ENCODE assay signal across 15 cellular contexts in genomic region chr2:131035826-131036231, GRCh38. TPM values are rescaled to one million over a fixed set of nuclear protein-coding genes. Genes with fewer than 3 reads are reported as not detected.
DNase-seq lines count a peak whose midpoint lies in the region; ATAC-seq, FAIRE-seq and TF ChIP-seq lines count a peak whose summit lies in the region.
"Had no signal": no experiment of that assay in that cellular context is flagged by ENCODE, and none has a peak within 500 bp of the region (broad histone marks: within the 10 kb centered on the region; RNA-seq: fewer than 3 reads in every experiment).

No MANE protein-coding gene starts in this region.

- peaks cover 23% of the 10 kb centered on the region for H3K4me1 Mint-ChIP-seq in activated T-cell treated with anti-CD3 and anti-CD28 coated beads, Interleukin-2, amount 50 U/mL, for 24 hours (ENCODE audit: low read depth)
- peaks cover 13% of the 10 kb centered on the region for H3K4me1 Mint-ChIP-seq in activated T-cell treated with anti-CD3 and anti-CD28 coated beads, Interleukin-2, amount 50 U/mL, for 72 hours (ENCODE audit: low read depth)
- peaks cover 15% of the 10 kb centered on the region for H3K4me1 Mint-ChIP-seq in chondrocyte (ENCODE audit: low read depth)

- no peak for ATAC-seq in activated T-cell treated with anti-CD3 and anti-CD28 coated beads, Interleukin-2, amount 50 U/mL, for 72 hours (replicated peaks in 1 of 2)
- ATAC-seq in thoracic aorta (ENCODE audit: insufficient number of reproducible peaks, low FRiP score, low read depth) (no peak), HG03045 (IDR thresholded peaks at IDR 0.05; ENCODE audit: unreplicated experiment) (no peak)

- TF ChIP-seq RAD21 in neural cell (conservative IDR thresholded peaks at IDR 0.05) = no peak

- H3K4me1 ChIP-seq in thoracic aorta (ENCODE audit: control insufficient read depth in 1 of 2, low read depth in 2 of 2) = peaks cover 0 to 9% of the 10 kb centered on the region in 2 donors

- peaks cover 39% of the 10 kb centered on the region for H3K27me3 Mint-ChIP-seq in activated T-cell treated with anti-CD3 and anti-CD28 coated beads, Interleukin-2, amount 50 U/mL, for 24 hours
- peaks cover 12% of the 10 kb centered on the region for H3K27me3 Mint-ChIP-seq in activated T-cell treated with anti-CD3 and anti-CD28 coated beads, Interleukin-2, amount 50 U/mL, for 72 hours (ENCODE audit: low read depth)
- no peaks in the 10 kb centered on the region for H3K27me3 Mint-ChIP-seq in chondrocyte (ENCODE audit: low read depth)

- no peaks in the 10 kb centered on the region for H3K36me3 Mint-ChIP-seq in activated T-cell treated with anti-CD3 and anti-CD28 coated beads, Interleukin-2, amount 50 U/mL, for 24 hours (ENCODE audit: low read depth)
- H3K36me3 Mint-ChIP-seq in activated T-cell treated with anti-CD3 and anti-CD28 coated beads, Interleukin-2, amount 50 U/mL, for 72 hours (ENCODE audit: insufficient read depth in 2 of 2) = no peaks in the 10 kb centered on the region
- no peaks in the 10 kb centered on the region for H3K36me3 Mint-ChIP-seq in chondrocyte (ENCODE audit: low read depth)

- no peak overlapping the region for H2AFZ ChIP-seq in neural cell (ENCODE audit: low read depth, low read length)

- H3K4me3 ChIP-seq in neural cell (ENCODE audit: low read length) (peak overlapping the region; percentile 66), thoracic aorta (peak overlapping the region; percentile 63)

- peak overlapping the region; percentile 8 for H3K27ac ChIP-seq in neural cell (ENCODE audit: low read length)
- no peak overlapping the region for H3K27ac ChIP-seq in thoracic aorta
- H3K27ac ChIP-seq: KMS-11 had no signal

- no peak for TF ChIP-seq CTCF in chondrocyte (IDR thresholded peaks at IDR 0.05)
- TF ChIP-seq CTCF in neural cell (IDR thresholded peaks at IDR 0.05; ENCODE audit: poor library complexity, severe bottlenecking) = no peak
- TF ChIP-seq CTCF in thoracic aorta (IDR thresholded peaks at IDR 0.05) = no peak

- no peaks in the 10 kb centered on the region for H3K9me3 Mint-ChIP-seq in activated T-cell treated with anti-CD3 and anti-CD28 coated beads, Interleukin-2, amount 50 U/mL, for 24 hours
- no peaks in the 10 kb centered on the region for H3K9me3 Mint-ChIP-seq in activated T-cell treated with anti-CD3 and anti-CD28 coated beads, Interleukin-2, amount 50 U/mL, for 72 hours
- no peaks in the 10 kb centered on the region for H3K9me3 Mint-ChIP-seq in chondrocyte (ENCODE audit: low read depth)
- H3K9me3 Mint-ChIP-seq: activated B cell treated with CpG ODN at 0.5 μM for 24 hours had no signal

- FAIRE-seq in urothelium cell line (lab: Jason Lieb, UNC) = no peak
- FAIRE-seq: G401.6 had no signal

- H3K4me3 Mint-ChIP-seq in activated T-cell treated with anti-CD3 and anti-CD28 coated beads, Interleukin-2, amount 50 U/mL, for 24 hours = peak overlapping the region; percentile 35
- H3K4me3 Mint-ChIP-seq in activated T-cell treated with anti-CD3 and anti-CD28 coated beads, Interleukin-2, amount 50 U/mL, for 72 hours = peak overlapping the region in 1 of 2 donors; percentile 73
- peak overlapping the region; percentile 64 for H3K4me3 Mint-ChIP-seq in chondrocyte (ENCODE audit: unreplicated experiment)
- H3K4me3 Mint-ChIP-seq: activated B cell treated with CpG ODN at 0.5 μM for 24 hours had no signal

- DNase-seq in activated T-cell treated with anti-CD3 and anti-CD28 coated beads, Interleukin-2, amount 50 U/mL, for 24 hours = no peak
- no peak for DNase-seq in activated T-cell treated with anti-CD3 and anti-CD28 coated beads, Interleukin-2, amount 50 U/mL, for 72 hours
- DNase-seq in chondrocyte (ENCODE audit: low spot score) = no peak
- DNase-seq in thoracic aorta (ENCODE audit: low spot score) = no peak
- no peak for DNase-seq in C1 segment of cervical spinal cord (lab: John Stamatoyannopoulos, UW)
- DNase-seq in urothelium cell line (ENCODE audit: low spot score) = no peak
- DNase-seq: ACHN, activated B cell treated with CpG ODN at 0.5 μM for 24 hours, activated gamma-delta T cell, NCI-H2107, Right ventricle myocardium superior had no signal

- no peaks in the 10 kb centered on the region for H3K79me2 ChIP-seq in neural cell (replicated peaks; ENCODE audit: insufficient read depth, low read length)

- H3K9ac ChIP-seq in neural cell (ENCODE audit: low read length) = peak overlapping the region; percentile 60
- H3K9ac ChIP-seq: KMS-11 had no signal

- H3K27ac Mint-ChIP-seq in activated T-cell treated with anti-CD3 and anti-CD28 coated beads, Interleukin-2, amount 50 U/mL, for 24 hours = no peak overlapping the region
- H3K27ac Mint-ChIP-seq in activated T-cell treated with anti-CD3 and anti-CD28 coated beads, Interleukin-2, amount 50 U/mL, for 72 hours = no peak overlapping the region
- no peak overlapping the region for H3K27ac Mint-ChIP-seq in chondrocyte (ENCODE audit: unreplicated experiment)
- H3K27ac Mint-ChIP-seq: activated B cell treated with CpG ODN at 0.5 μM for 24 hours had no signal

- H4K20me1 ChIP-seq in neural cell (ENCODE audit: insufficient read depth) = no peaks in the 10 kb centered on the region

- H3K36me3 ChIP-seq in neural cell (ENCODE audit: insufficient read depth, low read length) (no peaks in the 10 kb centered on the region), thoracic aorta (no peaks in the 10 kb centered on the region)

- no peaks in the 10 kb centered on the region for H3K9me2 ChIP-seq in neural cell (ENCODE audit: insufficient read depth, low read length)

- no peak overlapping the region for H3K4me2 ChIP-seq in neural cell (ENCODE audit: low read length)
- H3K4me2 ChIP-seq: KMS-11 had no signal

- no peak for TF ChIP-seq EP300 in neural cell (conservative IDR thresholded peaks at IDR 0.05; ENCODE audit: poor library complexity, severe bottlenecking)

- H3K27me3 ChIP-seq in neural cell (ENCODE audit: insufficient read depth, low read depth, low read length) = no peaks in the 10 kb centered on the region
- H3K27me3 ChIP-seq in thoracic aorta (replicated peaks; ENCODE audit: insufficient read depth) = no peaks in the 10 kb centered on the region

- H3K9me3 ChIP-seq in neural cell (ENCODE audit: low read length) = no peaks in the 10 kb centered on the region
- H3K9me3 ChIP-seq in thoracic aorta = no peaks in the 10 kb centered on the region

- H3F3A ChIP-seq in neural cell (ENCODE audit: insufficient read depth, low read length, poor library complexity, severe bottlenecking) = no peaks in the 10 kb centered on the region

TF ChIP-seq in neural cell, 6 proteins besides CTCF, POLR2A, EP300 and RAD21:
- TF ChIP-seq REST (IDR thresholded peaks at IDR 0.05; ENCODE audit: borderline replicate concordance) (no peak), POLR2AphosphoS5 (IDR thresholded peaks at IDR 0.05) (no peak), MXI1 (conservative IDR thresholded peaks at IDR 0.05; ENCODE audit: poor library complexity, severe bottlenecking) (no peak), EZH2 (IDR thresholded peaks at IDR 0.05; ENCODE audit: borderline replicate concordance, insufficient read depth, low read length, poor library complexity, severe bottlenecking) (no peak), TAF1 (IDR thresholded peaks at IDR 0.05; ENCODE audit: low read depth) (no peak), SMC3 (conservative IDR thresholded peaks at IDR 0.05; ENCODE audit: poor library complexity) (no peak)

RNA-seq across cellular contexts. Expression of gene FAM168B, which starts 57.4 kb away (rescaled TPM):
- 100 to 1,000 TPM in 1 of 2 donors, 10 to 100 TPM in 1; 89.3 to 108 TPM for total RNA-seq in activated T-cell treated with anti-CD3 and anti-CD28 coated beads, Interleukin-2, amount 50 U/mL, for 72 hours
- total RNA-seq in chondrocyte (94.9 to 118 TPM (median 111 TPM) in 3 replicates), thoracic aorta (100 to 1,000 TPM; 144 to 156 TPM)
- 154 and 162 TPM in 2 replicates for polyA plus RNA-seq in neural cell
- 174 and 178 TPM in 2 replicates for polyA minus RNA-seq in neural cell
